In genomic region chr5:16886366-16886736, GRCh38 we compare ENCODE assay signal across 12 cellular contexts. TPM values are rescaled to one million over a fixed set of nuclear protein-coding genes. Genes with fewer than 3 reads are reported as not detected.
A peak's percentile ranks its signal among the peaks of the same experiment; 100 is the strongest.
DNase-seq lines count a peak whose midpoint lies in the region; ATAC-seq and TF ChIP-seq lines count a peak whose summit lies in the region.
"Had no signal": no experiment of that assay in that cellular context is flagged by ENCODE, and none has a peak within 500 bp of the region (broad histone marks: within the 10 kb centered on the region; RNA-seq: fewer than 3 reads in every experiment).

No MANE protein-coding gene starts in this region.

- peaks cover 43% of the 10 kb centered on the region for H3K4me1 ChIP-seq in lower lobe of right lung
- H3K4me1 ChIP-seq in transverse colon, result peaks cover 4 to 81% (median 47%) of the 10 kb centered on the region in 4 donors

- TF ChIP-seq CTCF in HFFc6 (IDR thresholded peaks at IDR 0.05), result no peak
- no peak for TF ChIP-seq CTCF in astrocyte of the spinal cord (IDR thresholded peaks at IDR 0.05; ENCODE audit: low read depth, low read length)
- TF ChIP-seq CTCF in lower lobe of right lung (IDR thresholded peaks at IDR 0.05), result no peak
- no peak for TF ChIP-seq CTCF in transverse colon (IDR thresholded peaks at IDR 0.05)

- H3K27me3 Mint-ChIP-seq in HFFc6 (ENCODE audit: insufficient read depth), result peaks cover 3% of the 10 kb centered on the region; the same call in 1 of the 2 replicates

- peak; percentile 60 for DNase-seq in HFFc6
- peak; percentile 79 for DNase-seq in astrocyte of the spinal cord (ENCODE audit: low read depth, low spot score)
- no peak for DNase-seq in lower lobe of right lung
- no peak for DNase-seq in transverse colon
- no peak for DNase-seq in NCI-H82 (lab: John Stamatoyannopoulos, UW)
- no peak for DNase-seq in cerebellar cortex (ENCODE audit: low spot score)
- DNase-seq in SIG-M5 treated with dmso at 0.1 percent for 504 hours (lab: John Stamatoyannopoulos, UW; ENCODE audit: unreplicated experiment), result no peak
- DNase-seq: amygdala; stimulated activated CD4-positive, alpha-beta T cell treated with anti-CD3 and anti-CD28 coated beads, Interleukin-2, amount 100 ng/mL, for 48 hours; stimulated activated naive CD8-positive, alpha-beta T cell treated with anti-CD3 and anti-CD28 coated beads, Interleukin-15, Interleukin-2, amounts not matched to agents 100 U/mL and 50 U/mL, for 24 hours had no signal

- H3K4me3 ChIP-seq in astrocyte of the spinal cord (ENCODE audit: low read depth, low read length) (no peak overlapping the region), lower lobe of right lung (no peak overlapping the region), transverse colon (no peak overlapping the region)

- H3K9me3 ChIP-seq in lower lobe of right lung, result no peaks in the 10 kb centered on the region
- H3K9me3 ChIP-seq in transverse colon, result no peaks in the 10 kb centered on the region
- H3K9me3 ChIP-seq: neutrophil had no signal

- H3K27ac ChIP-seq in lower lobe of right lung (no peak overlapping the region), transverse colon (peak overlapping the region in 3 of 4 donors; percentile 0 to 70 (median 57))
- H3K27ac ChIP-seq: neutrophil had no signal

- 86% methylated on average over 7 of the region's 7 CpGs; no CpG with 5 or more reads in 1 of the 2 donors for WGBS in transverse colon (ENCODE audit: low coverage in 1 of 2), 2 donors

- TF ChIP-seq EP300 in transverse colon (IDR thresholded peaks at IDR 0.05; ENCODE audit: low read depth), result no peak

- in situ Hi-C loops in astrocyte of the spinal cord (cut with HindIII; ENCODE audit: low sequenced_read_pairs), result no loop called here
- in situ Hi-C loops in transverse colon (cut with MboI; ENCODE audit: low pct_ligation_motif_present in 1 of 4, low pct_unique_long_range_greater_than_20kb in 1 of 4, low sequenced_read_pairs in 3 of 4), result no loop called here

- peaks cover 95% of the 10 kb centered on the region for H3K4me1 Mint-ChIP-seq in HFFc6 (ENCODE audit: low read depth)

- H3K27me3 ChIP-seq in lower lobe of right lung (ENCODE audit: low read depth), result no peaks in the 10 kb centered on the region
- no peaks in the 10 kb centered on the region for H3K27me3 ChIP-seq in transverse colon
- H3K27me3 ChIP-seq: neutrophil had no signal

- H3K9me3 Mint-ChIP-seq in HFFc6, result no peaks in the 10 kb centered on the region

- intact Hi-C loops in lower lobe of right lung (cut with DNase I) (no loop called here), transverse colon (cut with DNase I; ENCODE audit: low total_unique reads) (no loop called here)

- peak overlapping the region; percentile 88 for H3K27ac Mint-ChIP-seq in HFFc6

- H3K36me3 Mint-ChIP-seq in HFFc6 (ENCODE audit: low read depth), result peaks cover 12% of the 10 kb centered on the region

- peak; percentile 20 to 22 for ATAC-seq in lower lobe of right lung
- ATAC-seq in GM21367 (IDR thresholded peaks at IDR 0.05; ENCODE audit: unreplicated experiment), result no peak
- ATAC-seq: stimulated activated naive CD8-positive, alpha-beta T cell treated with anti-CD3 and anti-CD28 coated beads, Interleukin-15, Interleukin-2, amounts not matched to agents 100 U/mL and 50 U/mL, for 24 hours had no signal

- H3K36me3 ChIP-seq in lower lobe of right lung (no peaks in the 10 kb centered on the region), transverse colon (no peaks in the 10 kb centered on the region)
- H3K36me3 ChIP-seq: neutrophil had no signal

- no peak for TF ChIP-seq POLR2A in transverse colon (IDR thresholded peaks at IDR 0.05)

- no peak overlapping the region for H3K4me3 Mint-ChIP-seq in HFFc6

RNA-seq across cellular contexts. Expression of gene MYO10, which starts 49.7 kb away (rescaled TPM):
- total RNA-seq in HFFc6 (2021; fragmentation: NEBNext Ultra II Directional; extraction: Animal tissue kit (Norgen Biotek cat#: 25700)), result 100 to 1,000 TPM in 5 of 6 experiments, 10 to 100 TPM in 1; 99.4 to 142 (median 129) TPM
- total RNA-seq in lower lobe of right lung, result 51.5 TPM
- total RNA-seq in transverse colon, result 100 to 1,000 TPM in 1 of 4 donors, 10 to 100 TPM in 3; 51.6 to 190 (median 72.9) TPM

Comparison
In these comparisons a context has a peak if more than half of its experiments do, and no peak if none do; other contexts are left out.
1. DNase-seq: peak in HFFc6 (single experiment) and astrocyte of the spinal cord (single experiment); none in lower lobe of right lung (single experiment), transverse colon (single experiment), NCI-H82 (single experiment), cerebellar cortex (single experiment) and SIG-M5 treated with dmso at 0.1 percent for 504 hours (single experiment).